ENCODE assay signal across 28 cellular contexts in genomic region chr1:5678759-5679158, GRCh38.
"Had no signal": no experiment of that assay in that cellular context is flagged by ENCODE, and none has a peak within 500 bp of the region (broad histone marks: within the 10 kb centered on the region; RNA-seq: fewer than 3 reads in every experiment).

No MANE protein-coding gene starts in this region.

- H3K27me3 ChIP-seq: left lung had no signal

- H3K4me3 ChIP-seq: esophagus squamous epithelium, gastrocnemius medialis, heart right ventricle, left lung, lower lobe of right lung, mucosa of descending colon had no signal

- H3K27me3 Mint-ChIP-seq: dendritic cell treated with granulocyte-macrophage colony-stimulating factor and Interleukin-4, amounts not matched to agents 40 ng/mL and 50 ng/mL, for 4 days had no signal

- DNase-seq: cortex of kidney; effector CD8-positive, alpha-beta T cell; effector memory CD8-positive, alpha-beta T cell; endodermal cell; erythroblast; esophagus squamous epithelium; foreskin fibroblast; foreskin melanocyte; gastrocnemius medialis; glutamatergic neuron; head of caudate nucleus; heart right ventricle; hippocampal formation; left cardiac atrium; left lung; left ventricle myocardium superior; lower lobe of right lung; mesenchymal stem cell; mucosa of descending colon; naive B cell; naive thymus-derived CD8-positive, alpha-beta T cell had no signal

- H3K4me3 Mint-ChIP-seq: dendritic cell treated with granulocyte-macrophage colony-stimulating factor and Interleukin-4, amounts not matched to agents 40 ng/mL and 50 ng/mL, for 4 days; endodermal cell; mesothelial cell of epicardium; naive B cell; naive thymus-derived CD8-positive, alpha-beta T cell had no signal

- H3K4me1 ChIP-seq: esophagus squamous epithelium, gastrocnemius medialis, heart right ventricle, left lung, lower lobe of right lung had no signal

- H3K27ac Mint-ChIP-seq: dendritic cell treated with granulocyte-macrophage colony-stimulating factor and Interleukin-4, amounts not matched to agents 40 ng/mL and 50 ng/mL, for 4 days; endodermal cell; mesothelial cell of epicardium had no signal

- H3K36me3 ChIP-seq: esophagus squamous epithelium, gastrocnemius medialis, heart right ventricle, left lung, lower lobe of right lung had no signal

- FAIRE-seq: endometrium, islet of Langerhans, keratinocyte had no signal

- H3K4me1 Mint-ChIP-seq: naive B cell had no signal

- ATAC-seq: effector memory CD8-positive, alpha-beta T cell; esophagus mucosa; gastrocnemius medialis; heart right ventricle; left cardiac atrium; left lung; left ventricle myocardium superior; lower lobe of right lung; mucosa of descending colon; naive thymus-derived CD8-positive, alpha-beta T cell had no signal

- H3K9me3 ChIP-seq: esophagus squamous epithelium, left lung, lower lobe of right lung, mucosa of descending colon had no signal

- H3K27ac ChIP-seq: epithelial cell of prostate, esophagus squamous epithelium, gastrocnemius medialis, heart right ventricle, left lung, lower lobe of right lung had no signal
